ENCODE assay signal across 18 cellular contexts in the genomic region with DNA sequence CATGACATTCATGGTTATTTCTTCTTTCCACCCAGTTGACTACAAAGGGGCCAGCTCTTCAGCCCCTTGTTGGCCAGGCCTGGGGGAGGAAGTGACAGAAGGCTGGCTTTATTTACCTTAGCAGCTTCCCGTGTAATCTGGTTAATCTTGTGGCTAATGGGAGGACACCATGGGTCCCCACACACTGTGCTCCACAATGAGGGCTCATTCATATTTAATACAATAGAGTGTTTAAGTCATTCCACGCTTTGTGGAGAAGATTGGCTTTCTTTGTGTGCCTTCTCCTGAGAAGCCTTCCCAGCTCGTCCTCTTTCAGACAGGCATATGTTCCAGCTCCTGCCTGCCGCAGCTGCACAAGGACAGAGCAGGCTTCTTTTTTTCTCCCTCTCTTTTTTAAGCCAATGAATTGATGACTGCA.
DNase-seq lines count a peak whose midpoint lies in the region; ATAC-seq and TF ChIP-seq lines count a peak whose summit lies in the region.
"Had no signal": no experiment of that assay in that cellular context is flagged by ENCODE, and none has a peak within 500 bp of the region (broad histone marks: within the 10 kb centered on the region; RNA-seq: fewer than 3 reads in every experiment).

No MANE protein-coding gene starts in this region.

- no peak overlapping the region for H3K4me3 ChIP-seq in gastrocnemius medialis
- H3K4me3 ChIP-seq: left lung had no signal

- H3K27ac ChIP-seq in gastrocnemius medialis = no peak overlapping the region
- H3K27ac ChIP-seq: 22Rv1, HL-60, left lung had no signal

- peaks cover 36% of the 10 kb centered on the region for H3K4me1 Mint-ChIP-seq in neural crest cell
- no peaks in the 10 kb centered on the region for H3K4me1 Mint-ChIP-seq in T-helper 2 cell treated with Interferon-gamma antibody and Interleukin-4, amounts not matched to agents 5 μg/mL and 100 μg/mL, for 36 hours (ENCODE audit: low read depth)

- peaks cover 12% of the 10 kb centered on the region for H3K27me3 Mint-ChIP-seq in neural crest cell (ENCODE audit: low read depth)
- H3K27me3 Mint-ChIP-seq in T-helper 2 cell treated with Interferon-gamma antibody and Interleukin-4, amounts not matched to agents 5 μg/mL and 100 μg/mL, for 36 hours (ENCODE audit: low read depth) = no peaks in the 10 kb centered on the region
- H3K27me3 Mint-ChIP-seq: CD4-positive, alpha-beta T cell; progenitor cell of endocrine pancreas had no signal

- H3K36me3 Mint-ChIP-seq in neural crest cell (ENCODE audit: low read depth) = peaks cover 4% of the 10 kb centered on the region
- no peaks in the 10 kb centered on the region for H3K36me3 Mint-ChIP-seq in T-helper 2 cell treated with Interferon-gamma antibody and Interleukin-4, amounts not matched to agents 5 μg/mL and 100 μg/mL, for 36 hours (ENCODE audit: low read depth)

- TF ChIP-seq CTCF in neural crest cell (conservative IDR thresholded peaks at IDR 0.05) (no peak), gastrocnemius medialis (IDR thresholded peaks at IDR 0.05 in 4 of 5, conservative IDR thresholded peaks at IDR 0.05 in 1 of 5) (no peak)

- intact Hi-C loops in gastrocnemius medialis (cut with DNase I; ENCODE audit: low total_unique reads) = no loop called here

- H3K9me3 ChIP-seq in gastrocnemius medialis = no peaks in the 10 kb centered on the region

- H3K27ac Mint-ChIP-seq in neural crest cell (ENCODE audit: unreplicated experiment) = peak overlapping the region; percentile 91
- H3K27ac Mint-ChIP-seq in T-helper 2 cell treated with Interferon-gamma antibody and Interleukin-4, amounts not matched to agents 5 μg/mL and 100 μg/mL, for 36 hours = no peak overlapping the region
- H3K27ac Mint-ChIP-seq: CD4-positive, alpha-beta T cell; HFFc6; progenitor cell of endocrine pancreas had no signal

- H3K9me3 Mint-ChIP-seq in neural crest cell = peaks cover 4% of the 10 kb centered on the region
- peaks cover 4% of the 10 kb centered on the region for H3K9me3 Mint-ChIP-seq in T-helper 2 cell treated with Interferon-gamma antibody and Interleukin-4, amounts not matched to agents 5 μg/mL and 100 μg/mL, for 36 hours
- H3K9me3 Mint-ChIP-seq: CD4-positive, alpha-beta T cell; HFFc6 had no signal

- no peaks in the 10 kb centered on the region for H3K4me1 ChIP-seq in gastrocnemius medialis
- H3K4me1 ChIP-seq: left lung had no signal

- no peaks in the 10 kb centered on the region for H3K36me3 ChIP-seq in gastrocnemius medialis
- H3K36me3 ChIP-seq: left lung had no signal

- H3K27me3 ChIP-seq in gastrocnemius medialis = no peaks in the 10 kb centered on the region
- H3K27me3 ChIP-seq: left lung had no signal

- ATAC-seq in GM18502 (IDR thresholded peaks at IDR 0.05; ENCODE audit: poor library complexity, unreplicated experiment) = no peak
- ATAC-seq in gastrocnemius medialis = no peak
- ATAC-seq: left lung had no signal

- TF ChIP-seq POLR2A in gastrocnemius medialis (IDR thresholded peaks at IDR 0.05) = no peak

- H3K4me3 Mint-ChIP-seq in neural crest cell = peak overlapping the region; percentile 74
- H3K4me3 Mint-ChIP-seq in T-helper 2 cell treated with Interferon-gamma antibody and Interleukin-4, amounts not matched to agents 5 μg/mL and 100 μg/mL, for 36 hours = no peak overlapping the region
- H3K4me3 Mint-ChIP-seq: CD4-positive, alpha-beta T cell; HFFc6 had no signal

- DNase-seq in DMS153 (lab: John Stamatoyannopoulos, UW) (peak; percentile 19), DMS153 treated with DMSO at 0.1 percent for 48 hours (lab: John Stamatoyannopoulos, UW; ENCODE audit: unreplicated experiment) (no peak), NCI-H345 (lab: John Stamatoyannopoulos, UW) (peak; percentile 54), ecto neural progenitor cell (ENCODE audit: low spot score) (peak; percentile 77), neural crest cell (ENCODE audit: low read depth, low spot score) (peak; percentile 30), gastrocnemius medialis (no peak)
- DNase-seq in T-helper 2 cell treated with Interferon-gamma antibody and Interleukin-4, amounts not matched to agents 5 μg/mL and 100 μg/mL, for 36 hours (ENCODE audit: low spot score) = no peak
- DNase-seq: activated gamma-delta T cell; anterior cingulate cortex; CD4-positive, alpha-beta T cell; HFFc6; Karpas-422; left lung; NCI-H1694 treated with DMSO at 0.1 percent for 48 hours had no signal

- in situ Hi-C loops in gastrocnemius medialis (cut with MboI; ENCODE audit: low sequenced_read_pairs in 4 of 4) = no loop called here

Comparison
In these comparisons a context has a peak if more than half of its experiments do, and no peak if none do; other contexts are left out.
1. DNase-seq: peak in DMS153 (single experiment), NCI-H345 (single experiment), ecto neural progenitor cell (single experiment) and neural crest cell (single experiment); none in DMS153 treated with DMSO at 0.1 percent for 48 hours (single experiment), T-helper 2 cell treated with Interferon-gamma antibody and Interleukin-4, amounts not matched to agents 5 μg/mL and 100 μg/mL, for 36 hours (single experiment) and gastrocnemius medialis (0 of 2).